In the genomic region with DNA sequence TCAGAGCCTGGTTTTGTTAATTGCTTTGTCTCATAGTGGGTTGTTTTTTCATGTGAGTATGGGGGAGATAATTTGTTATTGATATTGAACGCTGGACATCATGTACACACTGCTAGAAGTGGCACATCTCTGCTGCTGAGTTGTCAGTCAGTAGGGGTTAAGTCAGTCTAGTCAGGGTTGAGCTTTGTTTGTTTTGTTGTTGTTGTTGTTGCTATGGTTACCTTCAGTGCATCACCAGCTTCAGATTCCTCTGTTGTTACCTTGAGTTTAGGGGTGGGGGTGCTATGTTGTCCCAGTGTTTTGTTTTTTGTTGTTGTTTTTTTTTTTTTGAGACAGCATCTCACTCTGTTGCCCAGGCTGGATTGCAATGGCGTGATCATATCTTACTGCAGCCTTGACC, we compare ENCODE assay signal across 11 cellular contexts. TPM values are rescaled to one million over a fixed set of nuclear protein-coding genes. Genes with fewer than 3 reads are reported as not detected.
DNase-seq lines count a peak whose midpoint lies in the region; ATAC-seq, FAIRE-seq and TF ChIP-seq lines count a peak whose summit lies in the region.
"Had no signal": no experiment of that assay in that cellular context is flagged by ENCODE, and none has a peak within 500 bp of the region (broad histone marks: within the 10 kb centered on the region; RNA-seq: fewer than 3 reads in every experiment).

No MANE protein-coding gene starts in this region.

- TF ChIP-seq POLR2A in endothelial cell of umbilical vein (IDR thresholded peaks at IDR 0.05; ENCODE audit: low read depth, low read length), result no peak

- H3K27me3 ChIP-seq in endothelial cell of umbilical vein (ENCODE audit: control insufficient read depth in 2 of 2, insufficient read depth in 2 of 2, low read length in 2 of 2), result no peaks in the 10 kb centered on the region

- CTCF ChIA-PET in endothelial cell of umbilical vein (lab: Charles Lee), result interaction anchor here (1.0 to 2.2 kb wide), 2 partner anchors 202 to 312 kb away, joined by 4 to 8 read pairs; no protein-coding TSS in a partner anchor

- no peaks in the 10 kb centered on the region for H3K9me3 Mint-ChIP-seq in natural killer cell
- H3K9me3 Mint-ChIP-seq in natural killer cell treated with Interleukin-12 subunit alpha and Interleukin-12 subunit beta and Interleukin-15 and Interleukin-18, amount 100 ng/mL, for 72 hours, result no peaks in the 10 kb centered on the region
- no peaks in the 10 kb centered on the region for H3K9me3 Mint-ChIP-seq in stimulated activated effector memory CD8-positive, alpha-beta T cell treated with anti-CD3 and anti-CD28 coated beads, Interleukin-12 subunit alpha, Interleukin-12 subunit beta, amount 100 ng/mL, for 72 hours

- no peak overlapping the region for H3K4me3 ChIP-seq in endothelial cell of umbilical vein (replicated peaks in 1 of 3; ENCODE audit: insufficient read depth in 1 of 3, low read depth in 1 of 3, low read length in 3 of 3)
- H3K4me3 ChIP-seq: BLaER1 treated with 17β-estradiol and CSF1 and Interleukin-3, amounts not matched to agents 10 nM and 100 nM had no signal

- peak; percentile 67 to 70 (median 69) for ATAC-seq in natural killer cell
- no peak for ATAC-seq in natural killer cell treated with Interleukin-12 subunit alpha and Interleukin-12 subunit beta and Interleukin-15 and Interleukin-18, amount 100 ng/mL, for 72 hours
- peak; percentile 40 for ATAC-seq in stimulated activated effector memory CD8-positive, alpha-beta T cell treated with anti-CD3 and anti-CD28 coated beads, Interleukin-12 subunit alpha, Interleukin-12 subunit beta, amount 100 ng/mL, for 72 hours

- no peaks in the 10 kb centered on the region for H3K36me3 Mint-ChIP-seq in natural killer cell
- H3K36me3 Mint-ChIP-seq in natural killer cell treated with Interleukin-12 subunit alpha and Interleukin-12 subunit beta and Interleukin-15 and Interleukin-18, amount 100 ng/mL, for 72 hours, result no peaks in the 10 kb centered on the region
- H3K36me3 Mint-ChIP-seq in stimulated activated effector memory CD8-positive, alpha-beta T cell treated with anti-CD3 and anti-CD28 coated beads, Interleukin-12 subunit alpha, Interleukin-12 subunit beta, amount 100 ng/mL, for 72 hours, result peaks cover 67% of the 10 kb centered on the region

- no peaks in the 10 kb centered on the region for H3K9me3 ChIP-seq in endothelial cell of umbilical vein (replicated peaks; ENCODE audit: control insufficient read depth, insufficient read depth, low read length)
- H3K9me3 ChIP-seq: BLaER1 treated with 17β-estradiol and CSF1 and Interleukin-3, amounts not matched to agents 10 nM and 100 nM had no signal

- H3K79me2 ChIP-seq in endothelial cell of umbilical vein (ENCODE audit: control insufficient read depth, insufficient read depth, low read length), result peaks cover 23% of the 10 kb centered on the region

- H3K4me1 ChIP-seq in endothelial cell of umbilical vein (ENCODE audit: control insufficient read depth, extremely low read depth, insufficient read depth, low read length), result no peaks in the 10 kb centered on the region
- H3K4me1 ChIP-seq: BLaER1 treated with 17β-estradiol and CSF1 and Interleukin-3, amounts not matched to agents 10 nM and 100 nM had no signal

- no peak overlapping the region for H3K4me3 Mint-ChIP-seq in natural killer cell
- no peak overlapping the region for H3K4me3 Mint-ChIP-seq in natural killer cell treated with Interleukin-12 subunit alpha and Interleukin-12 subunit beta and Interleukin-15 and Interleukin-18, amount 100 ng/mL, for 72 hours
- H3K4me3 Mint-ChIP-seq in stimulated activated effector memory CD8-positive, alpha-beta T cell treated with anti-CD3 and anti-CD28 coated beads, Interleukin-12 subunit alpha, Interleukin-12 subunit beta, amount 100 ng/mL, for 72 hours, result no peak overlapping the region

- dilution Hi-C loops in endothelial cell of umbilical vein (cut with MboI; ENCODE audit: extremely low pct_ligation_motif_present, low sequenced_read_pairs), result no loop called here

- no peak overlapping the region for H3K4me2 ChIP-seq in endothelial cell of umbilical vein (ENCODE audit: insufficient read depth, low read length)
- H3K4me2 ChIP-seq: BLaER1 treated with 17β-estradiol and CSF1 and Interleukin-3, amounts not matched to agents 10 nM and 100 nM had no signal

- no TSS peak for BruUV-seq in endothelial cell of umbilical vein (replicated peaks; lab: Mats Ljungman, UMichigan)

- no peak overlapping the region for H2AFZ ChIP-seq in endothelial cell of umbilical vein (ENCODE audit: low read depth, low read length)

- peaks cover 11 to 20% of the 10 kb centered on the region in 2 donors for H3K4me1 Mint-ChIP-seq in natural killer cell
- peaks cover 4 to 13% of the 10 kb centered on the region in 2 donors for H3K4me1 Mint-ChIP-seq in natural killer cell treated with Interleukin-12 subunit alpha and Interleukin-12 subunit beta and Interleukin-15 and Interleukin-18, amount 100 ng/mL, for 72 hours (ENCODE audit: low read depth in 2 of 2)
- peaks cover 29% of the 10 kb centered on the region for H3K4me1 Mint-ChIP-seq in stimulated activated effector memory CD8-positive, alpha-beta T cell treated with anti-CD3 and anti-CD28 coated beads, Interleukin-12 subunit alpha, Interleukin-12 subunit beta, amount 100 ng/mL, for 72 hours

- no peak for TF ChIP-seq CTCF in natural killer cell (IDR thresholded peaks at IDR 0.05)
- TF ChIP-seq CTCF in endothelial cell of umbilical vein (IDR thresholded peaks at IDR 0.05; ENCODE audit: extremely low read depth in 1 of 2, insufficient read depth in 1 of 2, low read depth in 1 of 2, low read length in 2 of 2), result no peak

- peaks cover 0 to 2% of the 10 kb centered on the region in 2 experiments for H3K36me3 ChIP-seq in endothelial cell of umbilical vein (ENCODE audit: control insufficient read depth in 2 of 2, extremely low read depth in 1 of 2, insufficient read depth in 2 of 2, low read length in 2 of 2)

- H3K27ac ChIP-seq in endothelial cell of umbilical vein (ENCODE audit: insufficient read depth, low read depth, low read length), result no peak overlapping the region
- H3K27ac ChIP-seq: BLaER1 treated with 17β-estradiol and CSF1 and Interleukin-3, amounts not matched to agents 10 nM and 100 nM had no signal

- POLR2A ChIA-PET in endothelial cell of umbilical vein (lab: Charles Lee), result interaction anchor here (1.1 kb wide), 1 partner anchor 320 kb away, joined by 3 read pairs; a partner anchor contains a TSS

- no peaks in the 10 kb centered on the region for H3K9me1 ChIP-seq in endothelial cell of umbilical vein (replicated peaks; ENCODE audit: control insufficient read depth, extremely low read depth, insufficient read depth, low read length)

- H3K27me3 Mint-ChIP-seq in natural killer cell (ENCODE audit: low read depth in 2 of 2), result no peaks in the 10 kb centered on the region
- peaks cover 0 to 2% of the 10 kb centered on the region in 2 donors for H3K27me3 Mint-ChIP-seq in natural killer cell treated with Interleukin-12 subunit alpha and Interleukin-12 subunit beta and Interleukin-15 and Interleukin-18, amount 100 ng/mL, for 72 hours

- H4K20me1 ChIP-seq in endothelial cell of umbilical vein (replicated peaks; ENCODE audit: control insufficient read depth, extremely low read depth, insufficient read depth, low read length), result no peaks in the 10 kb centered on the region

- no peak for DNase-seq in natural killer cell
- no peak for DNase-seq in natural killer cell treated with Interleukin-12 subunit alpha and Interleukin-12 subunit beta and Interleukin-15 and Interleukin-18, amount 100 ng/mL, for 72 hours (ENCODE audit: low spot score)
- DNase-seq in T-helper 22 cell (ENCODE audit: low read depth), result peak; percentile 9
- DNase-seq in endothelial cell of umbilical vein (ENCODE audit: low read depth, low spot score), result peak; percentile 5
- no peak for DNase-seq in stimulated activated effector memory CD8-positive, alpha-beta T cell treated with anti-CD3 and anti-CD28 coated beads, Interleukin-12 subunit alpha, Interleukin-12 subunit beta, amount 100 ng/mL, for 72 hours (ENCODE audit: low spot score in 2 of 2)
- no peak for DNase-seq in HTR-8/SVneo (ENCODE audit: insufficient read length, low spot score)
- no peak for DNase-seq in NCI-H748 treated with DMSO at 0.1 percent for 48 hours (lab: John Stamatoyannopoulos, UW)
- no peak for DNase-seq in D341Med (ENCODE audit: low spot score)
- DNase-seq: NCI-H2029, nucleus accumbens had no signal

- intact Hi-C loops in natural killer cell (cut with micrococcal nuclease), result no loop called here
- intact Hi-C loops in endothelial cell of umbilical vein (cut with micrococcal nuclease), result no loop called here

- peak overlapping the region; percentile 7 to 15 for H3K27ac Mint-ChIP-seq in natural killer cell
- peak overlapping the region in 1 of 2 donors; percentile 66 for H3K27ac Mint-ChIP-seq in natural killer cell treated with Interleukin-12 subunit alpha and Interleukin-12 subunit beta and Interleukin-15 and Interleukin-18, amount 100 ng/mL, for 72 hours
- H3K27ac Mint-ChIP-seq in stimulated activated effector memory CD8-positive, alpha-beta T cell treated with anti-CD3 and anti-CD28 coated beads, Interleukin-12 subunit alpha, Interleukin-12 subunit beta, amount 100 ng/mL, for 72 hours, result peak overlapping the region; percentile 80

- FAIRE-seq in endothelial cell of umbilical vein (lab: Jason Lieb, UNC) (no peak), HTR-8/SVneo (lab: Jason Lieb, UNC) (no peak)

- no peak overlapping the region for H3K9ac ChIP-seq in endothelial cell of umbilical vein (replicated peaks; ENCODE audit: extremely low read depth, insufficient read depth, low read length)

TF ChIP-seq in endothelial cell of umbilical vein, 7 proteins besides CTCF, POLR2A, EP300 and RAD21:
- no peak for TF ChIP-seq FOS (IDR thresholded peaks at IDR 0.05; ENCODE audit: borderline replicate concordance, insufficient read depth, low read length)
- no peak for TF ChIP-seq POLR2AphosphoS5 (IDR thresholded peaks at IDR 0.05; ENCODE audit: insufficient read depth, low read depth, low read length)
- no peak for TF ChIP-seq GATA2 (IDR thresholded peaks at IDR 0.05; ENCODE audit: insufficient read depth, insufficient read length, low read depth, low read length)
- no peak for TF ChIP-seq MYC (IDR thresholded peaks at IDR 0.05; ENCODE audit: low read depth, low read length)
TF ChIP-seq in endothelial cell of umbilical vein: peak in this region for 0.

RNA-seq across cellular contexts. Expression of a gene that starts 9.9 kb away (rescaled TPM):
- total RNA-seq in natural killer cell, result 10 to 100 TPM; 14.1 to 22.0 (median 18.9) TPM
- total RNA-seq in natural killer cell treated with Interleukin-12 subunit alpha and Interleukin-12 subunit beta and Interleukin-15 and Interleukin-18, amount 100 ng/mL, for 72 hours, result 10 to 100 TPM; 24.2 to 27.2 TPM
- 28.5 and 29.6 TPM in 2 replicates for total RNA-seq in endothelial cell of umbilical vein
- 15.4 and 17.1 TPM in 2 replicates for polyA plus RNA-seq in endothelial cell of umbilical vein
- polyA plus RNA-seq in endothelial cell of umbilical vein (2011; cell fraction: cytosol; rRNA removed), result 10.1 and 11.4 TPM in 2 replicates
- polyA plus RNA-seq in endothelial cell of umbilical vein (2011; cell fraction: nucleus; rRNA removed), result 8.6 and 10.2 TPM in 2 replicates
- polyA plus RNA-seq in endothelial cell of umbilical vein (2012), result 18.0 and 20.8 TPM in 2 replicates
- polyA minus RNA-seq in endothelial cell of umbilical vein, result 25.4 and 32.0 TPM in 2 replicates
- polyA minus RNA-seq in endothelial cell of umbilical vein (2011; cell fraction: cytosol; rRNA and poly(A)+ RNA removed), result 24.5 TPM
- polyA minus RNA-seq in endothelial cell of umbilical vein (2011; cell fraction: nucleus; rRNA and poly(A)+ RNA removed), result 13.0 and 16.7 TPM in 2 replicates

Comparison
In these comparisons a context has a peak if more than half of its experiments do, and no peak if none do; other contexts are left out.
1. ATAC-seq: peak in natural killer cell (3 of 3) and stimulated activated effector memory CD8-positive, alpha-beta T cell treated with anti-CD3 and anti-CD28 coated beads, Interleukin-12 subunit alpha, Interleukin-12 subunit beta, amount 100 ng/mL, for 72 hours (single experiment); none in natural killer cell treated with Interleukin-12 subunit alpha and Interleukin-12 subunit beta and Interleukin-15 and Interleukin-18, amount 100 ng/mL, for 72 hours (0 of 2).
2. DNase-seq: peak in T-helper 22 cell (single experiment) and endothelial cell of umbilical vein (single experiment); none in natural killer cell (single experiment), natural killer cell treated with Interleukin-12 subunit alpha and Interleukin-12 subunit beta and Interleukin-15 and Interleukin-18, amount 100 ng/mL, for 72 hours (single experiment), stimulated activated effector memory CD8-positive, alpha-beta T cell treated with anti-CD3 and anti-CD28 coated beads, Interleukin-12 subunit alpha, Interleukin-12 subunit beta, amount 100 ng/mL, for 72 hours (0 of 2), HTR-8/SVneo (single experiment), NCI-H748 treated with DMSO at 0.1 percent for 48 hours (single experiment) and D341Med (single experiment).